Comparison of ENCODE assay signal across 9 cellular contexts in genomic region chr4:86451560-86452322, GRCh38.
DNase-seq lines count a peak whose midpoint lies in the region; ATAC-seq and TF ChIP-seq lines count a peak whose summit lies in the region.
"Had no signal": no experiment of that assay in that cellular context is flagged by ENCODE, and none has a peak within 500 bp of the region (broad histone marks: within the 10 kb centered on the region; RNA-seq: fewer than 3 reads in every experiment).

No MANE protein-coding gene starts in this region.

- H3K27ac Mint-ChIP-seq in activated CD4-positive, alpha-beta T cell treated with anti-CD3 and anti-CD28 coated beads for 36 hours, result no peak overlapping the region
- H3K27ac Mint-ChIP-seq: T-cell had no signal

- H3K27ac ChIP-seq in hepatocyte (peak overlapping the region; percentile 11), subcutaneous abdominal adipose tissue (ENCODE audit: low read depth, low read length) (peak overlapping the region; percentile 50)

- H3K4me3 ChIP-seq in hepatocyte (no peak overlapping the region), subcutaneous abdominal adipose tissue (ENCODE audit: low read depth in 1 of 5, low read length in 5 of 5) (peak overlapping the region; percentile 51 to 75 (median 71))

- H3K79me2 ChIP-seq in hepatocyte, result no peaks in the 10 kb centered on the region

- peaks cover 11% of the 10 kb centered on the region for H3K27me3 Mint-ChIP-seq in activated CD4-positive, alpha-beta T cell treated with anti-CD3 and anti-CD28 coated beads for 36 hours

- no peak for ATAC-seq in activated CD4-positive, alpha-beta T cell treated with anti-CD3 and anti-CD28 coated beads for 36 hours
- ATAC-seq: T-cell had no signal

- WGBS in hepatocyte (ENCODE audit: low lambda C conversion rate, missing lambda C conversion rate), result 37% methylated on average over 7 of the region's 7 CpGs

- no peaks in the 10 kb centered on the region for H3K4me1 Mint-ChIP-seq in activated CD4-positive, alpha-beta T cell treated with anti-CD3 and anti-CD28 coated beads for 36 hours
- H3K4me1 Mint-ChIP-seq: T-cell had no signal

- H3K9ac ChIP-seq in subcutaneous abdominal adipose tissue (ENCODE audit: low read length in 5 of 5), result peak overlapping the region in 1 of 5 donors; percentile 53

- H3K4me3 Mint-ChIP-seq in activated CD4-positive, alpha-beta T cell treated with anti-CD3 and anti-CD28 coated beads for 36 hours, result no peak overlapping the region
- H3K4me3 Mint-ChIP-seq: T-cell had no signal

- intact Hi-C loops in activated CD4-positive, alpha-beta T cell treated with anti-CD3 and anti-CD28 coated beads for 36 hours (cut with DNase I, micrococcal nuclease), result no loop called here

- H2AFZ ChIP-seq in hepatocyte, result no peak overlapping the region

- no peaks in the 10 kb centered on the region for H4K20me1 ChIP-seq in hepatocyte (ENCODE audit: insufficient read depth, poor library complexity, severe bottlenecking)

- no peak for TF ChIP-seq CTCF in hepatocyte (IDR thresholded peaks at IDR 0.05; ENCODE audit: poor library complexity)

- POLR2A ChIA-PET in activated CD4-positive, alpha-beta T cell treated with anti-CD3 and anti-CD28 coated beads for 36 hours (lab: Charles Lee), result no interaction called here

- peak overlapping the region; percentile 49 for H3K4me2 ChIP-seq in hepatocyte

- CTCF ChIA-PET in activated CD4-positive, alpha-beta T cell treated with anti-CD3 and anti-CD28 coated beads for 36 hours (lab: Charles Lee), result no interaction called here

- H3K36me3 Mint-ChIP-seq in activated CD4-positive, alpha-beta T cell treated with anti-CD3 and anti-CD28 coated beads for 36 hours (ENCODE audit: low read depth), result no peaks in the 10 kb centered on the region
- H3K36me3 Mint-ChIP-seq: T-cell had no signal

- H3K9me2 ChIP-seq in hepatocyte (replicated peaks; ENCODE audit: insufficient read depth), result no peaks in the 10 kb centered on the region

- DNase-seq in HPDE6-E6E7 (ENCODE audit: extremely low spot score) (peak; percentile 46), amniotic epithelial cell (ENCODE audit: low read depth) (peak; percentile 23), hepatocyte (ENCODE audit: low spot score) (no peak), NCI-H526 treated with DMSO at 0.1 percent for 48 hours (lab: John Stamatoyannopoulos, UW) (no peak), NCI-H1092 (lab: John Stamatoyannopoulos, UW) (no peak), NOMO-1 treated with dmso at 0.1 percent for 144 hours (lab: John Stamatoyannopoulos, UW; ENCODE audit: unreplicated experiment) (no peak)
- DNase-seq in activated CD4-positive, alpha-beta T cell treated with anti-CD3 and anti-CD28 coated beads for 36 hours, result no peak
- DNase-seq: T-cell had no signal

- no peaks in the 10 kb centered on the region for H3K9me3 Mint-ChIP-seq in activated CD4-positive, alpha-beta T cell treated with anti-CD3 and anti-CD28 coated beads for 36 hours (ENCODE audit: low read depth)

- H3K9me3 ChIP-seq in hepatocyte (ENCODE audit: low read depth) (no peaks in the 10 kb centered on the region), subcutaneous abdominal adipose tissue (ENCODE audit: control insufficient read depth in 5 of 5, low read length in 5 of 5) (no peaks in the 10 kb centered on the region)

- H3K4me1 ChIP-seq in hepatocyte (ENCODE audit: insufficient read depth), result peaks cover 14% of the 10 kb centered on the region
- H3K4me1 ChIP-seq in subcutaneous abdominal adipose tissue (ENCODE audit: control insufficient read depth in 5 of 5, insufficient read depth in 5 of 5, low read length in 5 of 5), result peaks cover 1 to 18% (median 6%) of the 10 kb centered on the region in 5 donors

- H3K36me3 ChIP-seq in hepatocyte (replicated peaks; ENCODE audit: insufficient read depth, low read depth), result no peaks in the 10 kb centered on the region
- H3K36me3 ChIP-seq in subcutaneous abdominal adipose tissue (ENCODE audit: control insufficient read depth in 5 of 5, insufficient read depth in 5 of 5, low read length in 5 of 5), result no peaks in the 10 kb centered on the region

- H3K27me3 ChIP-seq in hepatocyte (no peaks in the 10 kb centered on the region), subcutaneous abdominal adipose tissue (ENCODE audit: control insufficient read depth in 5 of 5, insufficient read depth in 4 of 5, low read length in 5 of 5) (no peaks in the 10 kb centered on the region)

Comparison
In these comparisons a context has a peak if more than half of its experiments do, and no peak if none do; other contexts are left out.
1. DNase-seq: peak in HPDE6-E6E7 (single experiment) and amniotic epithelial cell (single experiment); none in hepatocyte (single experiment), NCI-H526 treated with DMSO at 0.1 percent for 48 hours (single experiment), activated CD4-positive, alpha-beta T cell treated with anti-CD3 and anti-CD28 coated beads for 36 hours (single experiment), NCI-H1092 (single experiment) and NOMO-1 treated with dmso at 0.1 percent for 144 hours (single experiment).